In the genomic region with DNA sequence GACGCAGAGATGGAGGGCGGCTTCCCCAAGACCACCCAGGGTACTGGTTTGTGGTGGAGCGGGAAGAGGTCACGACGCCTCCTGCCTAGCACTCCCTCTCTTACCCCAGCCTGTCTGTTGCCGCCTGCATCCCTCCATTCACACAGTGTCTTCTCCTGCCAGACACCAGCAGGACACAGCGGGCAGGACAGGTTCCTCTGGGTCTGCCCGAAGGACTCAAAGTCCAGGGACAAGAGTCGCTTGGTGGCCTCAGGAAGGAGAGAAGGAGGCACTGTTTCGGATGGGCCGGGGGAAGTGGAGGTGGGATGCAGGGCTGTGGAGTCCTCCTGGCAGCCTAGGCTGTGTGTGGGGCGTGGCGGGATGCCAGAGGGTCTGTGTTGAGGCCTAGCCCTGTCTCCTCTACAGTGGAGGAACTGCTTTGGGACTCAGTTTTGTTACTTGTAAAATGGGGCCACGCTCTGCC, we compare ENCODE assay signal across 15 cellular contexts. TPM values are rescaled to one million over a fixed set of nuclear protein-coding genes. Genes with fewer than 3 reads are reported as not detected.
DNase-seq lines count a peak whose midpoint lies in the region; ATAC-seq and TF ChIP-seq lines count a peak whose summit lies in the region.
"Had no signal": no experiment of that assay in that cellular context is flagged by ENCODE, and none has a peak within 500 bp of the region (broad histone marks: within the 10 kb centered on the region; RNA-seq: fewer than 3 reads in every experiment).

No MANE protein-coding gene starts in this region.

- H3K36me3 Mint-ChIP-seq in H9 (ENCODE audit: insufficient read depth in 1 of 3, low read depth in 3 of 3): peaks cover 4 to 7% (median 5%) of the 10 kb centered on the region in 3 experiments; a peak in 6 of 7 replicates

- no peak overlapping the region for H2AK5ac ChIP-seq in H9 (ENCODE audit: insufficient read length, low read length)

- no peak overlapping the region for H2BK5ac ChIP-seq in H9 (ENCODE audit: insufficient read length, low read length)

- H3K9ac ChIP-seq in H9 (ENCODE audit: extremely low read depth, insufficient read length, low read length): no peak overlapping the region

- ATAC-seq in HG02840 (IDR thresholded peaks at IDR 0.05; ENCODE audit: low FRiP score, unreplicated experiment): no peak
- ATAC-seq: activated CD8-positive, alpha-beta T cell treated with anti-CD3 and anti-CD28 coated beads for 36 hours; natural killer cell treated with Interleukin-12 subunit alpha and Interleukin-12 subunit beta and Interleukin-15 and Interleukin-18, amount 100 ng/mL, for 72 hours had no signal

- TF ChIP-seq CTCF in H9 (conservative IDR thresholded peaks at IDR 0.05) (no peak), breast epithelium (IDR thresholded peaks at IDR 0.05) (no peak), osteoblast (IDR thresholded peaks at IDR 0.05; ENCODE audit: extremely low read depth, low read depth, low read length) (no peak)

- DNase-seq in H9: no peak
- peak in 1 of 2 donors; percentile 51 for DNase-seq in breast epithelium (ENCODE audit: low spot score in 2 of 2)
- DNase-seq in osteoblast (ENCODE audit: insufficient read length, low spot score, missing footprints): no peak
- DNase-seq in NCI-H2029 (lab: John Stamatoyannopoulos, UW): no peak
- no peak for DNase-seq in CD1c-positive myeloid dendritic cell (ENCODE audit: extremely low spot score)
- DNase-seq in KG1 (lab: John Stamatoyannopoulos, UW): no peak
- DNase-seq: activated CD8-positive, alpha-beta T cell treated with anti-CD3 and anti-CD28 coated beads for 36 hours; activated gamma-delta T cell treated with Interleukin-2 at 50 U/mL for 16 hours; NCI-H187 treated with DMSO at 0.1 percent for 48 hours; NCI-H748 treated with DMSO at 0.1 percent for 48 hours; stimulated activated naive CD4-positive, alpha-beta T cell treated with Interleukin-2 at 50 U/mL for 16 hours had no signal

- TF ChIP-seq POLR2A in breast epithelium (IDR thresholded peaks at IDR 0.05): no peak

- H2BK15ac ChIP-seq in H9 (ENCODE audit: low read depth, low read length): no peak overlapping the region

- H2AFZ ChIP-seq in ACC112 (ENCODE audit: low read length, unreplicated experiment) (peak overlapping the region; percentile 44), H9 (ENCODE audit: low read length) (no peak overlapping the region), osteoblast (ENCODE audit: low read length) (no peak overlapping the region)

- H2BK120ac ChIP-seq in H9 (ENCODE audit: low read depth, low read length, poor library complexity, severe bottlenecking): no peak overlapping the region

- peak overlapping the region; percentile 91 for H3K27ac ChIP-seq in ACC112 (ENCODE audit: low read depth, low read length)
- no peak overlapping the region for H3K27ac ChIP-seq in H9 (ENCODE audit: insufficient read length, low read depth, low read length)
- H3K27ac ChIP-seq in breast epithelium: peak overlapping the region; percentile 94 to 96
- peak overlapping the region; percentile 95 for H3K27ac ChIP-seq in osteoblast (ENCODE audit: low read depth, low read length)

- H4K91ac ChIP-seq in H9 (ENCODE audit: insufficient read length, low read depth, low read length): no peak overlapping the region

- H3K9me3 ChIP-seq in H9 (ENCODE audit: control insufficient read depth, low read depth, low read length): no peaks in the 10 kb centered on the region
- no peaks in the 10 kb centered on the region for H3K9me3 ChIP-seq in breast epithelium
- no peaks in the 10 kb centered on the region for H3K9me3 ChIP-seq in osteoblast (ENCODE audit: low read depth, low read length)

- no peak overlapping the region for H3T11ph ChIP-seq in H9 (ENCODE audit: low read length)

- WGBS in H9 (ENCODE audit: extremely low coverage, insufficient read length, low lambda C conversion rate): no CpG with 5 or more reads among the region's 14 CpGs

- H3K79me1 ChIP-seq in H9 (ENCODE audit: insufficient read depth, low read depth, low read length, poor library complexity, severe bottlenecking): no peaks in the 10 kb centered on the region

- no peak overlapping the region for H2BK20ac ChIP-seq in H9 (ENCODE audit: low read depth, low read length, poor library complexity, severe bottlenecking)

- H3K4me3 ChIP-seq in ACC112 (ENCODE audit: low read depth, low read length) (no peak overlapping the region), breast epithelium (no peak overlapping the region), osteoblast (ENCODE audit: insufficient read depth, low read length) (no peak overlapping the region)

- no peak overlapping the region for H3K4ac ChIP-seq in H9 (ENCODE audit: low read depth, low read length)

- no peak overlapping the region for H3K4me2 ChIP-seq in H9 (ENCODE audit: insufficient read depth, insufficient read length, low read length)
- H3K4me2 ChIP-seq in osteoblast (ENCODE audit: insufficient read depth, low read length): peak overlapping the region; percentile 9

- H3K27me3 Mint-ChIP-seq in H9 (ENCODE audit: low read depth): no peaks in the 10 kb centered on the region; the same call in none of the 2 replicates
- H3K27me3 Mint-ChIP-seq: activated CD8-positive, alpha-beta T cell treated with anti-CD3 and anti-CD28 coated beads for 36 hours had no signal

- no peak overlapping the region for H4K5ac ChIP-seq in H9 (ENCODE audit: insufficient read length, low read depth, low read length)

- peaks cover 9 to 23% of the 10 kb centered on the region in 2 experiments for H3K4me1 Mint-ChIP-seq in H9

- H3K36me3 ChIP-seq in ACC112 (ENCODE audit: insufficient read depth, low read length): peaks cover 8% of the 10 kb centered on the region; the same call in 1 of the 2 replicates
- H3K36me3 ChIP-seq in breast epithelium: no peaks in the 10 kb centered on the region
- H3K36me3 ChIP-seq in osteoblast (ENCODE audit: insufficient read depth, low read length): no peaks in the 10 kb centered on the region

- H3K9me3 Mint-ChIP-seq in H9: peaks cover 8 to 9% of the 10 kb centered on the region in 2 experiments
- H3K9me3 Mint-ChIP-seq: natural killer cell treated with Interleukin-12 subunit alpha and Interleukin-12 subunit beta and Interleukin-15 and Interleukin-18, amount 100 ng/mL, for 72 hours had no signal

- no peak overlapping the region for H3K27ac Mint-ChIP-seq in H9
- H3K27ac Mint-ChIP-seq: activated CD8-positive, alpha-beta T cell treated with anti-CD3 and anti-CD28 coated beads for 36 hours; natural killer cell treated with Interleukin-12 subunit alpha and Interleukin-12 subunit beta and Interleukin-15 and Interleukin-18, amount 100 ng/mL, for 72 hours had no signal

- no peaks in the 10 kb centered on the region for H3K27me3 ChIP-seq in ACC112 (ENCODE audit: insufficient read depth, low read length)
- no peaks in the 10 kb centered on the region; the same call in 1 of the 2 replicates for H3K27me3 ChIP-seq in H9 (ENCODE audit: insufficient read depth, low read length)
- no peaks in the 10 kb centered on the region for H3K27me3 ChIP-seq in breast epithelium
- no peaks in the 10 kb centered on the region for H3K27me3 ChIP-seq in osteoblast (ENCODE audit: insufficient read depth, low read length)

- H3K79me2 ChIP-seq in ACC112 (ENCODE audit: control insufficient read depth, insufficient read depth, low read length, unreplicated experiment) (no peaks in the 10 kb centered on the region), H9 (ENCODE audit: insufficient read depth, low read length) (no peaks in the 10 kb centered on the region), osteoblast (ENCODE audit: insufficient read depth, low read length) (no peaks in the 10 kb centered on the region)

- no peak overlapping the region for H3K23ac ChIP-seq in H9 (ENCODE audit: insufficient read length, low read depth, low read length)

- H2BK12ac ChIP-seq in H9 (ENCODE audit: insufficient read length, low read depth, low read length): no peak overlapping the region

- H3K18ac ChIP-seq in H9 (ENCODE audit: insufficient read length, low read depth, low read length): no peak overlapping the region

- no peak overlapping the region for H3K4me3 Mint-ChIP-seq in H9
- H3K4me3 Mint-ChIP-seq: activated CD8-positive, alpha-beta T cell treated with anti-CD3 and anti-CD28 coated beads for 36 hours; natural killer cell treated with Interleukin-12 subunit alpha and Interleukin-12 subunit beta and Interleukin-15 and Interleukin-18, amount 100 ng/mL, for 72 hours had no signal

- no peak overlapping the region for H4K8ac ChIP-seq in H9 (replicated peaks; ENCODE audit: insufficient read length, low read depth, low read length)

- no peak overlapping the region for H3K56ac ChIP-seq in H9 (ENCODE audit: insufficient read length, low read depth, low read length)

- H4K20me1 ChIP-seq in H9 (ENCODE audit: control insufficient read depth, insufficient read depth, insufficient read length): no peaks in the 10 kb centered on the region
- no peaks in the 10 kb centered on the region for H4K20me1 ChIP-seq in osteoblast (ENCODE audit: insufficient read depth, low read length)

- intact Hi-C loops in breast epithelium (cut with DNase I; ENCODE audit: low total_unique reads): no loop called here

- peaks cover 51% of the 10 kb centered on the region for H3K4me1 ChIP-seq in ACC112 (ENCODE audit: control insufficient read depth, insufficient read depth, low read length, unreplicated experiment)
- H3K4me1 ChIP-seq in H9 (ENCODE audit: insufficient read depth, low read length): peaks cover 4% of the 10 kb centered on the region; the same call in 1 of the 2 replicates
- peaks cover 4 to 8% of the 10 kb centered on the region in 2 donors for H3K4me1 ChIP-seq in breast epithelium
- peaks cover 40% of the 10 kb centered on the region for H3K4me1 ChIP-seq in osteoblast (ENCODE audit: insufficient read depth, low read length)

- H3K14ac ChIP-seq in H9 (ENCODE audit: insufficient read depth, low read length): peak overlapping the region; percentile 3; the same call in 1 of the 2 replicates

- no peaks in the 10 kb centered on the region for H3K23me2 ChIP-seq in H9 (ENCODE audit: insufficient read length, low read depth, low read length, poor library complexity, severe bottlenecking)

RNA-seq across cellular contexts. Expression of gene TNS4, which starts 19.6 kb away (rescaled TPM):
- total RNA-seq in H9 (2021) (0.55 and 0.59 TPM in 2 replicates), breast epithelium (10 to 100 TPM in 2 of 3 donors, not detected in 1; 30.5 to 52.2 TPM), osteoblast (under 0.01 and 0.29 TPM in 2 replicates)
- total RNA-seq: fibroblast of villous mesenchyme had no signal

RNA-seq across cellular contexts. Expression of gene CCR7, which starts 44.2 kb away (rescaled TPM):
- total RNA-seq in H9 (2021): 0.31 TPM in 1 of 2 replicates, not detected in the other
- 1 to 10 TPM in 1 of 3 donors, under 1 TPM in 2; 0.16 to 1.0 (median 0.33) TPM for total RNA-seq in breast epithelium
- not detected in 2 replicates for total RNA-seq in osteoblast
- total RNA-seq: fibroblast of villous mesenchyme had no signal
